In the genomic region with DNA sequence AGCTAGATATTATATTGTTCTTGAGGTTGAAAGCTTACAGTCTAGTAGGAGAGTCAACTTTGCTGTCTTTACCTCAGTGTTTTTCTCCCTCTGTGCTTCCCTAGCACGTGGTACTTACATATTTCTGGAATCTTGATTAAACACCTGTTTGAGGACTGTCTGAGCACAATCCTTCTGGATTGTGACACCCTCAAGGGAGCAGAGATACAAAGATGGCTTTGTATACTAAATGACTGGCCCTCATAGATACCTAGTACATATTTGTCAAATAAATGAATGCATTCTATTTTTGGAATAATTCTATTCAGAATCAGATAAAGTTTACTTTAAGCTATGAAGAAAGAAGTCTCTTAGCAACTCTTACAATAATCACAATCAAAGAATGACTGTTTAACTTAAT, we compare ENCODE assay signal across 31 cellular contexts.
"Had no signal": no experiment of that assay in that cellular context is flagged by ENCODE, and none has a peak within 500 bp of the region (broad histone marks: within the 10 kb centered on the region; RNA-seq: fewer than 3 reads in every experiment).

No MANE protein-coding gene starts in this region.

- H3K9me3 Mint-ChIP-seq: activated B cell treated with CpG ODN at 0.5 μM for 24 hours; activated CD8-positive, alpha-beta T cell treated with anti-CD3 and anti-CD28 coated beads for 36 hours; activated T-cell treated with anti-CD3 and anti-CD28 coated beads, Interleukin-2, amount 50 U/mL, for 4 hours; effector memory CD8-positive, alpha-beta T cell; T-helper 2 cell treated with Interferon-gamma antibody and Interleukin-4, amounts not matched to agents 5 μg/mL and 100 μg/mL, for 36 hours had no signal

- H3K4me1 Mint-ChIP-seq: activated B cell treated with CpG ODN at 0.5 μM for 24 hours; activated T-helper 17 cell treated with anti-CD3 and anti-CD28 coated beads, Interleukin-2, amount 50 U/mL, for 72 hours had no signal

- H3K36me3 Mint-ChIP-seq: activated naive CD8-positive, alpha-beta T cell had no signal

- H3K4me3 ChIP-seq: esophagus squamous epithelium, gastrocnemius medialis, heart left ventricle had no signal

- H3K9me3 ChIP-seq: esophagus squamous epithelium, gastrocnemius medialis, heart left ventricle had no signal

- H3K36me3 ChIP-seq: WERI-Rb-1 had no signal

- DNase-seq: activated B cell treated with CpG ODN at 0.5 μM for 24 hours; activated CD4-positive, alpha-beta T cell treated with anti-CD3 and anti-CD28 coated beads for 48 hours; activated CD4-positive, alpha-beta T cell treated with anti-CD3 and anti-CD28 coated beads, Interleukin-2, amount 50 U/mL, for 1 hour; activated CD4-positive, alpha-beta T cell treated with anti-CD3 and anti-CD28 coated beads, Interleukin-2, amount 50 U/mL, for 48 hours; activated CD8-positive, alpha-beta memory T cell treated with anti-CD3 and anti-CD28 coated beads for 24 hours; activated CD8-positive, alpha-beta T cell treated with anti-CD3 and anti-CD28 coated beads for 36 hours; activated effector memory CD4-positive, alpha-beta T cell treated with Interleukin-2 at 50 U/mL for 16 hours; activated gamma-delta T cell treated with Interleukin-2 at 50 U/mL for 16 hours; activated naive CD4-positive, alpha-beta T cell treated with anti-CD3 and anti-CD28 coated beads, Interleukin-2, amount 50 U/mL, for 16 hours; activated naive CD4-positive, alpha-beta T cell treated with Interleukin-2 at 50 U/mL for 16 hours; activated T-cell treated with anti-CD3 and anti-CD28 coated beads, Interleukin-2, amount 50 U/mL, for 4 hours; amniotic stem cell; anterior cingulate cortex; caudate nucleus; cortex of kidney; dermis blood vessel endothelial cell; effector CD4-positive, alpha-beta T cell; effector memory CD8-positive, alpha-beta T cell; erythroblast; esophagus squamous epithelium; gastrocnemius medialis; glutamatergic neuron; heart left ventricle; T-helper 1 cell; T-helper 17 cell; T1000; WERI-Rb-1 had no signal

- H3K27me3 ChIP-seq: esophagus squamous epithelium, gastrocnemius medialis, heart left ventricle had no signal

- ATAC-seq: activated CD4-positive, CD25-positive, alpha-beta regulatory T cell treated with anti-CD3 and anti-CD28 coated beads, Interleukin-2, amount 50 U/mL, for 24 hours; activated CD8-positive, alpha-beta T cell treated with anti-CD3 and anti-CD28 coated beads for 36 hours; activated T-cell treated with anti-CD3 and anti-CD28 coated beads, Interleukin-2, amount 50 U/mL, for 4 hours; activated T-helper 17 cell treated with anti-CD3 and anti-CD28 coated beads, Interleukin-2, amount 50 U/mL, for 72 hours; effector memory CD8-positive, alpha-beta T cell; gastrocnemius medialis; heart left ventricle; T-helper 17 cell had no signal

- H3K4me1 ChIP-seq: gastrocnemius medialis had no signal

- H3K27ac Mint-ChIP-seq: activated B cell treated with CpG ODN at 0.5 μM for 24 hours; activated CD8-positive, alpha-beta T cell treated with anti-CD3 and anti-CD28 coated beads for 36 hours; activated naive CD8-positive, alpha-beta T cell; activated T-helper 17 cell treated with anti-CD3 and anti-CD28 coated beads, Interleukin-2, amount 50 U/mL, for 72 hours; effector memory CD8-positive, alpha-beta T cell; T-helper 17 cell; T-helper 2 cell treated with Interferon-gamma antibody and Interleukin-4, amounts not matched to agents 5 μg/mL and 100 μg/mL, for 36 hours had no signal

- H3K4me3 Mint-ChIP-seq: activated B cell treated with CpG ODN at 0.5 μM for 24 hours; activated CD8-positive, alpha-beta T cell treated with anti-CD3 and anti-CD28 coated beads for 36 hours; activated naive CD8-positive, alpha-beta T cell; activated T-cell treated with anti-CD3 and anti-CD28 coated beads, Interleukin-2, amount 50 U/mL, for 4 hours; activated T-helper 17 cell treated with anti-CD3 and anti-CD28 coated beads, Interleukin-2, amount 50 U/mL, for 72 hours; effector memory CD8-positive, alpha-beta T cell; T-helper 17 cell; T-helper 2 cell treated with Interferon-gamma antibody and Interleukin-4, amounts not matched to agents 5 μg/mL and 100 μg/mL, for 36 hours had no signal

- H3K27ac ChIP-seq: esophagus squamous epithelium, gastrocnemius medialis, heart left ventricle, WERI-Rb-1 had no signal

- H3K27me3 Mint-ChIP-seq: activated B cell treated with CpG ODN at 0.5 μM for 24 hours; activated CD8-positive, alpha-beta T cell treated with anti-CD3 and anti-CD28 coated beads for 36 hours; effector memory CD8-positive, alpha-beta T cell; T-helper 17 cell had no signal
